In the genomic region with DNA sequence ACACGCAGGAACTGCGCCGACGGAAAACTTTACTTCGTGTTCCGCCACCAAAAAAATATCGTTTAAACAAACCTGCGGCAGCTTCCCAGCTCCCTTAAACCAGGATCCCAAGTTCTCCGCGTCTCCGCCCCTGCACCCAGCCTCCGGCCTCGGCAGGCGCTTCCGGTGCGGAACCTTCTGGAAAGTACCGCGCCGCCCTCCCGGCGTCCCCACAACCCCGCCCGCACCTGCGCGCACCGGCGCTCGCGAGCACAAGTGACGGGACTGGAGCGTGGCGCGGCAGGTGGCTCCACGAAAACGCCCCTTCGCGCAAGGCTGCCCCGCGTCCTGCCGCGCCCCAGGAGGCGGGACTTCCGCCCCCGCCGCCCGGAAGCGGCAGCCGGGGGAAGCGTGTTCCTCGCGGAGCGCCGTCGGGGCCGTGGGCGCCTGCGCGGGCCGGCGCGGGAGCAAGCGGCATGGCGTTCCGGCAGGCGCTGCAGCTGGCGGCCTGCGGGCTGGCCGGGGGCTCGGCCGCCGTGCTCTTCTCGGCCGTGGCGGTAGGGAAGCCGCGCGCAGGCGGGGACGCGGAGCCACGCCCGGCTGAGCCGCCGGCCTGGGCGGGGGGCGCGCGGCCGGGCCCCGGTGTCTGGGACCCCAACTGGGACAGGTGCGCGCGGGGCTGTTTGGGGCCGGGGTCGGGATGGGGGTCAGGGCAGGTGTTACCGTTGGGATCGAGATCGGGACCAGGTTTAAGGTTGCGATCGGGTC, we compare ENCODE assay signal across 1 cellular context.
TF ChIP-seq lines count a peak whose summit lies in the region.

A gene (plus strand): TSS at position 421 of the 747 bp plus-strand sequence. CDS start 35 bp downstream, at position 456.

TF ChIP-seq in WTC11, 78 proteins besides CTCF, POLR2A, EP300 and RAD21 (continued from another document):
- TF ChIP-seq, protein P1, sequence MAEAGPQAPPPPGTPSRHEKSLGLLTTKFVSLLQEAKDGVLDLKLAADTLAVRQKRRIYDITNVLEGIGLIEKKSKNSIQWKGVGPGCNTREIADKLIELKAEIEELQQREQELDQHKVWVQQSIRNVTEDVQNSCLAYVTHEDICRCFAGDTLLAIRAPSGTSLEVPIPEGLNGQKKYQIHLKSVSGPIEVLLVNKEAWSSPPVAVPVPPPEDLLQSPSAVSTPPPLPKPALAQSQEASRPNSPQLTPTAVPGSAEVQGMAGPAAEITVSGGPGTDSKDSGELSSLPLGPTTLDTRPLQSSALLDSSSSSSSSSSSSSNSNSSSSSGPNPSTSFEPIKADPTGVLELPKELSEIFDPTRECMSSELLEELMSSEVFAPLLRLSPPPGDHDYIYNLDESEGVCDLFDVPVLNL (CRISPR knock-in tag; IDR thresholded peaks at IDR 0.05; ENCODE audit: borderline replicate concordance, low read depth) = peak; percentile 24; the same call in 1 of the 2 replicates
- TF ChIP-seq CBFB (CRISPR knock-in tag; IDR thresholded peaks at IDR 0.05; ENCODE audit: low read depth) = no peak
- TF ChIP-seq, protein P2, sequence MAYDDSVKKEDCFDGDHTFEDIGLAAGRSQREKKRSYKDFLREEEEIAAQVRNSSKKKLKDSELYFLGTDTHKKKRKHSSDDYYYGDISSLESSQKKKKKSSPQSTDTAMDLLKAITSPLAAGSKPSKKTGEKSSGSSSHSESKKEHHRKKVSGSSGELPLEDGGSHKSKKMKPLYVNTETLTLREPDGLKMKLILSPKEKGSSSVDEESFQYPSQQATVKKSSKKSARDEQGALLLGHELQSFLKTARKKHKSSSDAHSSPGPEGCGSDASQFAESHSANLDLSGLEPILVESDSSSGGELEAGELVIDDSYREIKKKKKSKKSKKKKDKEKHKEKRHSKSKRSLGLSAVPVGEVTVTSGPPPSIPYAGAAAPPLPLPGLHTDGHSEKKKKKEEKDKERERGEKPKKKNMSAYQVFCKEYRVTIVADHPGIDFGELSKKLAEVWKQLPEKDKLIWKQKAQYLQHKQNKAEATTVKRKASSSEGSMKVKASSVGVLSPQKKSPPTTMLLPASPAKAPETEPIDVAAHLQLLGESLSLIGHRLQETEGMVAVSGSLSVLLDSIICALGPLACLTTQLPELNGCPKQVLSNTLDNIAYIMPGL (CRISPR knock-in tag; IDR thresholded peaks at IDR 0.05) = peak; percentile 64
- TF ChIP-seq, protein P3, sequence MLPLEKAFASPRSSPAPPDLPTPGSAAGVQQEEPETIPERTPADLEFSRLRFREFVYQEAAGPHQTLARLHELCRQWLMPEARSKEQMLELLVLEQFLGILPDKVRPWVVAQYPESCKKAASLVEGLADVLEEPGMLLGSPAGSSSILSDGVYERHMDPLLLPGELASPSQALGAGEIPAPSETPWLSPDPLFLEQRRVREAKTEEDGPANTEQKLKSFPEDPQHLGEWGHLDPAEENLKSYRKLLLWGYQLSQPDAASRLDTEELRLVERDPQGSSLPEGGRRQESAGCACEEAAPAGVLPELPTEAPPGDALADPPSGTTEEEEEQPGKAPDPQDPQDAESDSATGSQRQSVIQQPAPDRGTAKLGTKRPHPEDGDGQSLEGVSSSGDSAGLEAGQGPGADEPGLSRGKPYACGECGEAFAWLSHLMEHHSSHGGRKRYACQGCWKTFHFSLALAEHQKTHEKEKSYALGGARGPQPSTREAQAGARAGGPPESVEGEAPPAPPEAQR (CRISPR knock-in tag; IDR thresholded peaks at IDR 0.05) = no peak
- TF ChIP-seq, protein P4, sequence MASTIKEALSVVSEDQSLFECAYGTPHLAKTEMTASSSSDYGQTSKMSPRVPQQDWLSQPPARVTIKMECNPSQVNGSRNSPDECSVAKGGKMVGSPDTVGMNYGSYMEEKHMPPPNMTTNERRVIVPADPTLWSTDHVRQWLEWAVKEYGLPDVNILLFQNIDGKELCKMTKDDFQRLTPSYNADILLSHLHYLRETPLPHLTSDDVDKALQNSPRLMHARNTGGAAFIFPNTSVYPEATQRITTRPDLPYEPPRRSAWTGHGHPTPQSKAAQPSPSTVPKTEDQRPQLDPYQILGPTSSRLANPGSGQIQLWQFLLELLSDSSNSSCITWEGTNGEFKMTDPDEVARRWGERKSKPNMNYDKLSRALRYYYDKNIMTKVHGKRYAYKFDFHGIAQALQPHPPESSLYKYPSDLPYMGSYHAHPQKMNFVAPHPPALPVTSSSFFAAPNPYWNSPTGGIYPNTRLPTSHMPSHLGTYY (CRISPR knock-in tag; IDR thresholded peaks at IDR 0.05) = no peak
- TF ChIP-seq ZNF263 (CRISPR knock-in tag; IDR thresholded peaks at IDR 0.05; ENCODE audit: low read depth) = peak; percentile 50; the same call in 1 of the 2 replicates
- TF ChIP-seq SP1 (CRISPR knock-in tag; conservative IDR thresholded peaks at IDR 0.05) = peak; percentile 62
- TF ChIP-seq, protein P5, sequence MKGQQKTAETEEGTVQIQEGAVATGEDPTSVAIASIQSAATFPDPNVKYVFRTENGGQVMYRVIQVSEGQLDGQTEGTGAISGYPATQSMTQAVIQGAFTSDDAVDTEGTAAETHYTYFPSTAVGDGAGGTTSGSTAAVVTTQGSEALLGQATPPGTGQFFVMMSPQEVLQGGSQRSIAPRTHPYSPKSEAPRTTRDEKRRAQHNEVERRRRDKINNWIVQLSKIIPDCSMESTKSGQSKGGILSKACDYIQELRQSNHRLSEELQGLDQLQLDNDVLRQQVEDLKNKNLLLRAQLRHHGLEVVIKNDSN (CRISPR knock-in tag; IDR thresholded peaks at IDR 0.05) = 0 out of 2 replicates have a peak, but pooled peaks have one; percentile 44
- no peak for TF ChIP-seq NR2C2 (CRISPR knock-in tag; IDR thresholded peaks at IDR 0.05)
- TF ChIP-seq ZNF671 (CRISPR knock-in tag; IDR thresholded peaks at IDR 0.05) = no peak
- no peak for TF ChIP-seq ZNF219 (CRISPR knock-in tag; IDR thresholded peaks at IDR 0.05; ENCODE audit: borderline replicate concordance)
- TF ChIP-seq, protein P6, sequence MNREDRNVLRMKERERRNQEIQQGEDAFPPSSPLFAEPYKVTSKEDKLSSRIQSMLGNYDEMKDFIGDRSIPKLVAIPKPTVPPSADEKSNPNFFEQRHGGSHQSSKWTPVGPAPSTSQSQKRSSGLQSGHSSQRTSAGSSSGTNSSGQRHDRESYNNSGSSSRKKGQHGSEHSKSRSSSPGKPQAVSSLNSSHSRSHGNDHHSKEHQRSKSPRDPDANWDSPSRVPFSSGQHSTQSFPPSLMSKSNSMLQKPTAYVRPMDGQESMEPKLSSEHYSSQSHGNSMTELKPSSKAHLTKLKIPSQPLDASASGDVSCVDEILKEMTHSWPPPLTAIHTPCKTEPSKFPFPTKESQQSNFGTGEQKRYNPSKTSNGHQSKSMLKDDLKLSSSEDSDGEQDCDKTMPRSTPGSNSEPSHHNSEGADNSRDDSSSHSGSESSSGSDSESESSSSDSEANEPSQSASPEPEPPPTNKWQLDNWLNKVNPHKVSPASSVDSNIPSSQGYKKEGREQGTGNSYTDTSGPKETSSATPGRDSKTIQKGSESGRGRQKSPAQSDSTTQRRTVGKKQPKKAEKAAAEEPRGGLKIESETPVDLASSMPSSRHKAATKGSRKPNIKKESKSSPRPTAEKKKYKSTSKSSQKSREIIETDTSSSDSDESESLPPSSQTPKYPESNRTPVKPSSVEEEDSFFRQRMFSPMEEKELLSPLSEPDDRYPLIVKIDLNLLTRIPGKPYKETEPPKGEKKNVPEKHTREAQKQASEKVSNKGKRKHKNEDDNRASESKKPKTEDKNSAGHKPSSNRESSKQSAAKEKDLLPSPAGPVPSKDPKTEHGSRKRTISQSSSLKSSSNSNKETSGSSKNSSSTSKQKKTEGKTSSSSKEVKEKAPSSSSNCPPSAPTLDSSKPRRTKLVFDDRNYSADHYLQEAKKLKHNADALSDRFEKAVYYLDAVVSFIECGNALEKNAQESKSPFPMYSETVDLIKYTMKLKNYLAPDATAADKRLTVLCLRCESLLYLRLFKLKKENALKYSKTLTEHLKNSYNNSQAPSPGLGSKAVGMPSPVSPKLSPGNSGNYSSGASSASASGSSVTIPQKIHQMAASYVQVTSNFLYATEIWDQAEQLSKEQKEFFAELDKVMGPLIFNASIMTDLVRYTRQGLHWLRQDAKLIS (CRISPR knock-in tag; IDR thresholded peaks at IDR 0.05; ENCODE audit: borderline replicate concordance) = no peak
- TF ChIP-seq, protein P7, sequence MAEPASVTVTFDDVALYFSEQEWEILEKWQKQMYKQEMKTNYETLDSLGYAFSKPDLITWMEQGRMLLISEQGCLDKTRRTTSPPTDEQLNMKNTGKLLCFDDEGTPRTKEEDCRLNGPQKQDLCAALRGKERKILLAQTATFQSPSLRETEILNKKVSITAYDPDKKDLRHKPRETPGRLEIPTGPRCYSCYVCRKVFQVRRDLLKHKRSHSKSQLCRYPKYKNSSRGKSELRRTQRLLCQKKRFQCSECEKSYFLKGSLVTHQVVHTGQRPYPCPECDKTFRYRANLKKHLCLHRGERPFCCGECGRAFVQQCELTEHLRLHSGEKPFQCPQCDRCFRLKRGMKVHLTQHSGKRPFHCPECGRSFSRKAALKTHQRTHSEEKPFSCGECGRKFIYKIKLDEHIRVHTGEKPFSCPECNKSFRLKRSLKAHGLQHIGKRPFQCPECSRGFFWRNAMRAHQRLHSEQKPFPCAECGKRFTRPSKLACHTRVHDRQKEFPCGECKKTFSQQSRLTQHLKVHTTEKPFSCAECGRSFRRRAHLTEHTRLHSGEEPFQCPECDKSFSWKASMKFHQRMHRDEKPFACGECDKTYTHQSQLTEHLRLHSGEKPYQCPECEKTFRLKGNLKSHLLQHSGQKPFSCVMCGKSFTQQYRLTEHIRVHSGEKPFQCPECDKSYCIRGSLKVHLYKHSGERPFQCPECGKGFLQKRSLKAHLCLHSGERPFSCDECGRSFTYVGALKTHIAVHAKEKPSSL (CRISPR knock-in tag; conservative IDR thresholded peaks at IDR 0.05) = no peak
